ENCODE assay signal across 8 cellular contexts in the genomic region with DNA sequence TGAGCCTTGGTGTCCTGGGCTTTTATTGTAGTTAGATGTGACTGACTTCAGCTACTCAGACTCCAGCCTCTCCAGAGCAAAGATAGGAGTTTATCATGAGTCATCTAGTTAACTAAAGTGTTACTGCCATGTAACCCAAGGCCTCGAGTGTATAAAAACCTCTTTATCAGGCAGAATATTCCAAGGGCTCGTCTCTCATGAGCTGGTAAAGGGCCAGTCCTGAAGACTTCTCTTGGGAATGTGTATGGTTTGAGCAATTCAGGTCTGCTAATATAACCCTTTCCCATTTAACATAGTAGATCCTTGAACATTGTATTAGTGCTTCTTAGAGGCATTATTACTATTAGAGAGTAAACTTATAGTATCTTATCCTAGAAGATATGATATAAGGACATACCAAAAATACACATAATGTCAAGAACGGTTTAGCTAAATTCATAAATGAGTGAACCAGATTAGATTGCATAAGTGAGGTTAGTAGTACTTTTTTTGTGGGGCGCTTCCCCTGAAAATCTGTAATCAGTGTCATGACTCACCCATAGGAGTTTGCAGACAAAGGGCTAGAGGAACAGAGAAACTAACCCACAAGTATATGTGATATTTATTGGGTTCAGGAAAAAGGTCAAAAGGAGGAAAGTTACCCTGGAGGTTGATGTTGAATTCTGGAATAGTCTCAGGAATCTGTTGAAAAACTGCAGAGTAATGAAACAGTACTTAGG. TPM values are rescaled to one million over a fixed set of nuclear protein-coding genes. Genes with fewer than 3 reads are reported as not detected.
A peak's percentile ranks its signal among the peaks of the same experiment; 100 is the strongest.
DNase-seq lines count a peak whose midpoint lies in the region; ATAC-seq and TF ChIP-seq lines count a peak whose summit lies in the region.

No MANE protein-coding gene starts in this region.

- CTCF ChIA-PET in AG04450 (lab: Charles Lee), result interaction anchor here (0.9 kb wide), 1 partner anchor 17 kb away, joined by 3 read pairs; no protein-coding TSS in a partner anchor

- intact Hi-C loops in left ventricle myocardium superior (cut with micrococcal nuclease), result no loop called here

- H3K27ac ChIP-seq in AG04450 (ENCODE audit: low read depth, low read length), result peak overlapping the region; percentile 63
- H3K27ac ChIP-seq in substantia nigra (ENCODE audit: low read depth, low read length, poor library complexity, severe bottlenecking), result no peak overlapping the region

- DNase-seq in AG04450 (ENCODE audit: low read depth, low spot score) (no peak), RPMI8226 (peak; percentile 30), left ventricle myocardium superior (no peak), substantia nigra (lab: John Stamatoyannopoulos, UW) (no peak), NCI-H2227 (lab: John Stamatoyannopoulos, UW; ENCODE audit: unreplicated experiment) (no peak), dermis blood vessel endothelial cell (no peak), HPDE6-E6E7 (ENCODE audit: extremely low spot score) (no peak)

- H3K9me3 ChIP-seq in AG04450 (ENCODE audit: control insufficient read depth, insufficient read depth, low read length), result no peaks in the 10 kb centered on the region

- ATAC-seq in GM21723 (IDR thresholded peaks at IDR 0.05; ENCODE audit: unreplicated experiment) (peak; percentile 37), left ventricle myocardium superior (peak; percentile 69)

- H3K4me3 ChIP-seq in AG04450 (ENCODE audit: low read depth, low read length), result no peak overlapping the region

- no peak for TF ChIP-seq CTCF in AG04450 (IDR thresholded peaks at IDR 0.05; ENCODE audit: low read depth, low read length)

- H3K27me3 ChIP-seq in AG04450 (ENCODE audit: control insufficient read depth, insufficient read depth, low read length), result no peaks in the 10 kb centered on the region

- POLR2A ChIA-PET in AG04450 (lab: Yijun Ruan, JAX), result interaction anchor here (1.0 to 1.5 kb wide), 3 partner anchors 15 to 60 kb away, joined by 3 to 7 read pairs (median 5); a partner anchor contains a TSS

RNA-seq across cellular contexts. Expression of a gene that starts 16.0 kb away (rescaled TPM):
- polyA plus RNA-seq in AG04450 (2011; rRNA removed), result 85.7 and 86.2 TPM in 2 replicates
- 102 and 117 TPM in 2 replicates for polyA minus RNA-seq in AG04450 (2011; rRNA and poly(A)+ RNA removed)
- total RNA-seq in left ventricle myocardium superior (12.7 TPM), dermis blood vessel endothelial cell (6.0 and 8.3 TPM in 2 replicates)
